Comparison of ENCODE assay signal across 16 cellular contexts in the genomic region with DNA sequence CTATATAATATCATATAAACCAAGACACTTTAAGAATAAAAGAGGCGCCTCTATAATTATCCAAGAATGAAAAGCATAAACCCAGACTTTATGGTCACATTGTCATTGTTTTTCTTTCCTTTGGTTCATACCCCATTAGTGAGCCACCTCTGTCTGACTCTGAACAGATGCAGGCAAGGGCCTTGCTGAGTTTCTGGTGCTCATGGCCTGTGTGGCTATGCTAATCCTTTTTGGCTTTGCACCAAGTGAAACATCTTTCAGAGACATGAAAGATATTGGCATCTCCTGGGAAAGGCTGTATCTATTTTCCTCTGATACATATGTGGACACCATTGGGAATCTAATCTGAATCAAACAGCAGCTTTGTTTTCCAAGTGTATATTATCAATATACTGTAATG.
DNase-seq lines count a peak whose midpoint lies in the region; ATAC-seq and TF ChIP-seq lines count a peak whose summit lies in the region.
"Had no signal": no experiment of that assay in that cellular context is flagged by ENCODE, and none has a peak within 500 bp of the region (broad histone marks: within the 10 kb centered on the region; RNA-seq: fewer than 3 reads in every experiment).

No MANE protein-coding gene starts in this region.

- POLR2A ChIA-PET in CD8-positive, alpha-beta T cell (lab: Charles Lee), result no interaction called here

- no peaks in the 10 kb centered on the region for H3K9me3 ChIP-seq in ovary
- H3K9me3 ChIP-seq in CD8-positive, alpha-beta T cell (ENCODE audit: low read length), result no peaks in the 10 kb centered on the region

- TF ChIP-seq EP300 in ovary (IDR thresholded peaks at IDR 0.05), result no peak

- no peak overlapping the region for H3K27ac Mint-ChIP-seq in stimulated activated naive B cell treated with anti-CD40 and anti-IgM and Interleukin-4, amounts not matched to agents 10 μg/mL and 1 μg/mL and 100 μg/mL, for 72 hours
- H3K27ac Mint-ChIP-seq in CD8-positive, alpha-beta T cell, result no peak overlapping the region
- H3K27ac Mint-ChIP-seq: HFFc6 had no signal

- H3K4me1 ChIP-seq in ovary (ENCODE audit: insufficient read depth), result no peaks in the 10 kb centered on the region
- no peaks in the 10 kb centered on the region for H3K4me1 ChIP-seq in CD8-positive, alpha-beta T cell (ENCODE audit: insufficient read depth, low read length)

- no peaks in the 10 kb centered on the region for H3K4me1 Mint-ChIP-seq in stimulated activated naive B cell treated with anti-CD40 and anti-IgM and Interleukin-4, amounts not matched to agents 10 μg/mL and 1 μg/mL and 100 μg/mL, for 72 hours
- H3K4me1 Mint-ChIP-seq in CD8-positive, alpha-beta T cell (ENCODE audit: low read depth), result no peaks in the 10 kb centered on the region

- H3K9me3 Mint-ChIP-seq in stimulated activated naive B cell treated with anti-CD40 and anti-IgM and Interleukin-4, amounts not matched to agents 10 μg/mL and 1 μg/mL and 100 μg/mL, for 72 hours, result no peaks in the 10 kb centered on the region
- no peaks in the 10 kb centered on the region for H3K9me3 Mint-ChIP-seq in CD8-positive, alpha-beta T cell

- intact Hi-C loops in ovary (cut with DNase I), result no loop called here
- intact Hi-C loops in CD8-positive, alpha-beta T cell (cut with DNase I, micrococcal nuclease), result no loop called here

- no peaks in the 10 kb centered on the region for H3K36me3 Mint-ChIP-seq in stimulated activated naive B cell treated with anti-CD40 and anti-IgM and Interleukin-4, amounts not matched to agents 10 μg/mL and 1 μg/mL and 100 μg/mL, for 72 hours
- no peaks in the 10 kb centered on the region for H3K36me3 Mint-ChIP-seq in CD8-positive, alpha-beta T cell

- no peak for ATAC-seq in stimulated activated naive B cell treated with anti-CD40 and anti-IgM and Interleukin-4, amounts not matched to agents 10 μg/mL and 1 μg/mL and 100 μg/mL, for 72 hours (replicated peaks)
- no peak for ATAC-seq in CD8-positive, alpha-beta T cell
- ATAC-seq: HepG2 had no signal

- DNase-seq in LHCN-M2 (ENCODE audit: low read depth) (peak; percentile 87), astrocyte of the hippocampus (ENCODE audit: low read depth, low spot score) (peak; percentile 29), iris pigment epithelial cell (ENCODE audit: low read depth) (peak; percentile 7), stromal cell of bone marrow (ENCODE audit: low read depth) (peak; percentile 41), ovary (no peak)
- DNase-seq in stimulated activated naive B cell treated with anti-CD40 and anti-IgM and Interleukin-4, amounts not matched to agents 10 μg/mL and 1 μg/mL and 100 μg/mL, for 72 hours, result no peak
- no peak for DNase-seq in CD8-positive, alpha-beta T cell
- DNase-seq: C1 segment of cervical spinal cord, DMS79 treated with DMSO at 0.1 percent for 48 hours, HFFc6, KBM-7, NCI-H1417 treated with DMSO at 0.1 percent for 48 hours, NCI-H187 treated with DMSO at 0.1 percent for 48 hours, NCI-H748 treated with DMSO at 0.1 percent for 48 hours, SIG-M5 had no signal

- H3K4me3 ChIP-seq in ovary, result no peak overlapping the region
- H3K4me3 ChIP-seq in CD8-positive, alpha-beta T cell (ENCODE audit: low read depth, low read length), result no peak overlapping the region

- no peaks in the 10 kb centered on the region for H3K27me3 Mint-ChIP-seq in stimulated activated naive B cell treated with anti-CD40 and anti-IgM and Interleukin-4, amounts not matched to agents 10 μg/mL and 1 μg/mL and 100 μg/mL, for 72 hours
- peaks cover 4% of the 10 kb centered on the region for H3K27me3 Mint-ChIP-seq in CD8-positive, alpha-beta T cell (ENCODE audit: low read depth)

- no peak for TF ChIP-seq CTCF in ovary (IDR thresholded peaks at IDR 0.05)
- no peak for TF ChIP-seq CTCF in CD8-positive, alpha-beta T cell (IDR thresholded peaks at IDR 0.05)

- 94 to 97% (median 95%) methylated on average over 1 of the region's 1 CpG for WGBS in ovary, 3 donors

- no peak overlapping the region for H3K4me3 Mint-ChIP-seq in stimulated activated naive B cell treated with anti-CD40 and anti-IgM and Interleukin-4, amounts not matched to agents 10 μg/mL and 1 μg/mL and 100 μg/mL, for 72 hours
- H3K4me3 Mint-ChIP-seq in CD8-positive, alpha-beta T cell, result no peak overlapping the region
- H3K4me3 Mint-ChIP-seq: HFFc6 had no signal

- CTCF ChIA-PET in CD8-positive, alpha-beta T cell (lab: Charles Lee), result no interaction called here

- TF ChIP-seq POLR2A in ovary (IDR thresholded peaks at IDR 0.05), result no peak

- no peak overlapping the region for H3K27ac ChIP-seq in ovary
- H3K27ac ChIP-seq in CD8-positive, alpha-beta T cell (ENCODE audit: low read depth, low read length), result no peak overlapping the region

- H3K36me3 ChIP-seq in ovary, result no peaks in the 10 kb centered on the region
- H3K36me3 ChIP-seq in CD8-positive, alpha-beta T cell (ENCODE audit: insufficient read depth, low read length), result no peaks in the 10 kb centered on the region

- H3K27me3 ChIP-seq in ovary, result no peaks in the 10 kb centered on the region
- H3K27me3 ChIP-seq in CD8-positive, alpha-beta T cell (ENCODE audit: insufficient read depth, low read length), result no peaks in the 10 kb centered on the region

Comparison
In these comparisons a context has a peak if more than half of its experiments do, and no peak if none do; other contexts are left out.
1. DNase-seq: peak in LHCN-M2 (single experiment), astrocyte of the hippocampus (single experiment), iris pigment epithelial cell (single experiment) and stromal cell of bone marrow (single experiment); none in ovary (0 of 5), stimulated activated naive B cell treated with anti-CD40 and anti-IgM and Interleukin-4, amounts not matched to agents 10 μg/mL and 1 μg/mL and 100 μg/mL, for 72 hours (single experiment) and CD8-positive, alpha-beta T cell (0 of 7).